ENCODE assay signal across 8 cellular contexts in genomic region chr1:32716312-32717126, GRCh38. TPM values are rescaled to one million over a fixed set of nuclear protein-coding genes. Genes with fewer than 3 reads are reported as not detected.
DNase-seq lines count a peak whose midpoint lies in the region; ATAC-seq, FAIRE-seq and TF ChIP-seq lines count a peak whose summit lies in the region.

No MANE protein-coding gene starts in this region.

- no peak overlapping the region for H3K18ac ChIP-seq in mesendoderm (ENCODE audit: low read length)

- H3K56ac ChIP-seq in mesendoderm (ENCODE audit: low read length) = peak overlapping the region; percentile 68

- no peak overlapping the region for H3K4ac ChIP-seq in mesendoderm (ENCODE audit: low read depth, low read length)

- H3K4me2 ChIP-seq in mesendoderm (ENCODE audit: low read length) = no peak overlapping the region

- peak; percentile 13 for DNase-seq in NK-92 treated with Interleukin-12 subunit alpha and Interleukin-12 subunit beta, amount 100 ng/mL, for 24 hours (lab: John Stamatoyannopoulos, UW)
- no peak for DNase-seq in NK-92 (lab: John Stamatoyannopoulos, UW; ENCODE audit: unreplicated experiment)
- DNase-seq in NCI-H1092 (lab: John Stamatoyannopoulos, UW) = peak; percentile 71
- no peak for DNase-seq in SK-N-MC (ENCODE audit: low read depth, low spot score)
- DNase-seq in bronchial epithelial cell (ENCODE audit: low read depth) = peak; percentile 95
- DNase-seq in mesendoderm = peak; percentile 98
- DNase-seq in upper lobe of left lung = peak; percentile 87 to 95

- H2BK5ac ChIP-seq in mesendoderm (ENCODE audit: low read length) = peak overlapping the region; percentile 28

- no peak overlapping the region for H3K23ac ChIP-seq in mesendoderm (ENCODE audit: low read length)

- ATAC-seq in upper lobe of left lung (ENCODE audit: low FRiP score in 2 of 2) (peak; percentile 56 to 93), GM21528 (IDR thresholded peaks at IDR 0.05; ENCODE audit: low FRiP score, unreplicated experiment) (no peak)

- H3K9me3 ChIP-seq in SK-N-MC (ENCODE audit: low read depth, low read length) (no peaks in the 10 kb centered on the region), upper lobe of left lung (no peaks in the 10 kb centered on the region)

- H2BK120ac ChIP-seq in mesendoderm (ENCODE audit: low read depth, low read length) = no peak overlapping the region

- no peaks in the 10 kb centered on the region for H3K79me2 ChIP-seq in mesendoderm (ENCODE audit: control insufficient read depth, insufficient read depth, low read length)

- no peak overlapping the region for H4K8ac ChIP-seq in mesendoderm (ENCODE audit: low read depth, low read length)

- H2AK5ac ChIP-seq in mesendoderm (ENCODE audit: low read length) = peak overlapping the region; percentile 76

- H3K79me1 ChIP-seq in mesendoderm (ENCODE audit: low read length) = no peaks in the 10 kb centered on the region

- H3K27me3 ChIP-seq in bronchial epithelial cell (ENCODE audit: control insufficient read depth, insufficient read depth, low read length) = no peaks in the 10 kb centered on the region
- no peaks in the 10 kb centered on the region for H3K27me3 ChIP-seq in mesendoderm (ENCODE audit: insufficient read depth, low read length, poor library complexity)
- H3K27me3 ChIP-seq in upper lobe of left lung = no peaks in the 10 kb centered on the region

- H3K27ac ChIP-seq in SK-N-MC = no peak overlapping the region
- no peak overlapping the region for H3K27ac ChIP-seq in mesendoderm (ENCODE audit: low read depth, low read length)
- peak overlapping the region; percentile 50 to 80 (median 70) for H3K27ac ChIP-seq in upper lobe of left lung

- FAIRE-seq in bronchial epithelial cell (lab: Jason Lieb, UNC) = peak; percentile 81

- WGBS in mesendoderm (ENCODE audit: extremely low coverage, insufficient coverage, low lambda C conversion rate) = no CpG with 5 or more reads among the region's 9 CpGs
- WGBS in upper lobe of left lung, 2 donors = 26 to 29% methylated on average over 9 of the region's 9 CpGs

- H3K9ac ChIP-seq in SK-N-MC (ENCODE audit: insufficient read length) = peak overlapping the region; percentile 20
- H3K9ac ChIP-seq in mesendoderm (ENCODE audit: low read length) = no peak overlapping the region

- no peak overlapping the region for H2BK15ac ChIP-seq in mesendoderm (replicated peaks; ENCODE audit: low read depth)

- no peak for TF ChIP-seq CTCF in bronchial epithelial cell (IDR thresholded peaks at IDR 0.05; ENCODE audit: insufficient read depth, low read length, severe bottlenecking)
- no peak for TF ChIP-seq CTCF in upper lobe of left lung (IDR thresholded peaks at IDR 0.05)

- TF ChIP-seq POLR2A in upper lobe of left lung (IDR thresholded peaks at IDR 0.05) = peak in 1 of 4 donors; percentile 56

- no peak overlapping the region for H4K5ac ChIP-seq in mesendoderm (ENCODE audit: low read length)

- peak overlapping the region; percentile 40; the same call in 1 of the 2 replicates for H3K4me3 ChIP-seq in SK-N-MC
- H3K4me3 ChIP-seq in bronchial epithelial cell (ENCODE audit: low read depth, low read length) = no peak overlapping the region
- H3K4me3 ChIP-seq in mesendoderm (ENCODE audit: low read length) = no peak overlapping the region
- no peak overlapping the region for H3K4me3 ChIP-seq in upper lobe of left lung

- peak in 1 of 4 donors; percentile 52 for TF ChIP-seq EP300 in upper lobe of left lung (IDR thresholded peaks at IDR 0.05)

- H3K36me3 ChIP-seq in SK-N-MC (ENCODE audit: insufficient read depth, low read length) (no peaks in the 10 kb centered on the region), bronchial epithelial cell (ENCODE audit: control insufficient read depth, insufficient read depth, low read length) (no peaks in the 10 kb centered on the region), mesendoderm (ENCODE audit: control insufficient read depth, insufficient read depth, low read length) (no peaks in the 10 kb centered on the region), upper lobe of left lung (no peaks in the 10 kb centered on the region)

- peaks cover 5% of the 10 kb centered on the region for H3K4me1 ChIP-seq in mesendoderm (ENCODE audit: control insufficient read depth, low read depth, low read length)
- peaks cover 0 to 19% (median 10%) of the 10 kb centered on the region in 4 donors for H3K4me1 ChIP-seq in upper lobe of left lung

RNA-seq across cellular contexts. Expression of gene SYNC, which starts 13.9 kb away (rescaled TPM):
- total RNA-seq in bronchial epithelial cell (3.4 and 7.6 TPM in 2 replicates), upper lobe of left lung (10 to 100 TPM; 12.0 to 33.5 (median 25.8) TPM)
- 0.11 TPM for polyA plus RNA-seq in mesendoderm (2013, experiment 1 of 2)
- polyA plus RNA-seq in mesendoderm (2013, experiment 2 of 2) = 0.06 TPM

Comparison
In these comparisons a context has a peak if more than half of its experiments do, and no peak if none do; other contexts are left out.
1. DNase-seq: peak in NK-92 treated with Interleukin-12 subunit alpha and Interleukin-12 subunit beta, amount 100 ng/mL, for 24 hours (single experiment), NCI-H1092 (single experiment), bronchial epithelial cell (single experiment), mesendoderm (single experiment) and upper lobe of left lung (2 of 2); none in NK-92 (single experiment) and SK-N-MC (single experiment).
2. H3K27ac ChIP-seq: peak in upper lobe of left lung (4 of 4); none in SK-N-MC (single experiment) and mesendoderm (single experiment).